30 cellular contexts compared by ENCODE assay signal in the genomic region with DNA sequence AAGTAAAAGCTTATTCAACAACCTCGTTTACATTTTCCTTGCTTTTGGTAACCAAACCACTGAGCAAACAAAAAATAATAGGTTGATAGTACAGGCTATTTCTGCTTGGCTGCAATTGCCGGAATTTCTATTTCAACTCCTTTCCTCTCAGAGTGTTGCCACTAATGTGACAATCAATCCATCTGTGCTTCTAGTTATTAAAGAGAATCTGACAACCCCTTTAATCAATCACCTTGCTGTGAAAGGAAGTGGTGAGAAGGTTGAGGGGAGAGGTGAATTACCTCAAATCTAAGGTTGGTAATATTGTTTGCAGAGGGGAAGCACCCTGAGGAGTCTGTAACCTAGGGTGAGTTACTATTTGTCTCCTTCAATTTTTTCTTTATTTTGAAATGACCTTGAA.
"Had no signal": no experiment of that assay in that cellular context is flagged by ENCODE, and none has a peak within 500 bp of the region (broad histone marks: within the 10 kb centered on the region; RNA-seq: fewer than 3 reads in every experiment).

No MANE protein-coding gene starts in this region.

- H3K36me3 Mint-ChIP-seq: activated naive CD8-positive, alpha-beta T cell had no signal

- H3K27ac ChIP-seq: brain microvascular endothelial cell, esophagus muscularis mucosa, foreskin keratinocyte, gastrocnemius medialis, heart left ventricle, VCaP had no signal

- H3K27ac Mint-ChIP-seq: activated CD8-positive, alpha-beta T cell treated with anti-CD3 and anti-CD28 coated beads for 36 hours; activated naive CD8-positive, alpha-beta T cell; activated T-helper 17 cell treated with anti-CD3 and anti-CD28 coated beads, Interleukin-2, amount 50 U/mL, for 72 hours; effector memory CD8-positive, alpha-beta T cell; WTC11 had no signal

- H3K27me3 Mint-ChIP-seq: activated CD8-positive, alpha-beta T cell treated with anti-CD3 and anti-CD28 coated beads for 36 hours; activated naive CD8-positive, alpha-beta T cell; activated T-helper 17 cell treated with anti-CD3 and anti-CD28 coated beads, Interleukin-2, amount 50 U/mL, for 72 hours; effector memory CD8-positive, alpha-beta T cell had no signal

- H3K4me1 Mint-ChIP-seq: activated T-helper 17 cell treated with anti-CD3 and anti-CD28 coated beads, Interleukin-2, amount 50 U/mL, for 72 hours had no signal

- H3K27me3 ChIP-seq: brain microvascular endothelial cell, esophagus muscularis mucosa, foreskin keratinocyte, gastrocnemius medialis, heart left ventricle had no signal

- ATAC-seq: activated CD8-positive, alpha-beta T cell treated with anti-CD3 and anti-CD28 coated beads for 36 hours; activated T-cell treated with anti-CD3 and anti-CD28 coated beads, Interleukin-2, amount 50 U/mL, for 4 hours; activated T-helper 17 cell treated with anti-CD3 and anti-CD28 coated beads, Interleukin-2, amount 50 U/mL, for 72 hours; effector memory CD8-positive, alpha-beta T cell; foreskin keratinocyte; gastrocnemius medialis; heart left ventricle; WTC11 had no signal

- H3K9me3 ChIP-seq: gastrocnemius medialis had no signal

- H3K36me3 ChIP-seq: brain microvascular endothelial cell, esophagus muscularis mucosa, gastrocnemius medialis, heart left ventricle had no signal

- H3K4me3 Mint-ChIP-seq: activated CD8-positive, alpha-beta T cell treated with anti-CD3 and anti-CD28 coated beads for 36 hours; activated naive CD8-positive, alpha-beta T cell; activated T-cell treated with anti-CD3 and anti-CD28 coated beads, Interleukin-2, amount 50 U/mL, for 4 hours; activated T-helper 17 cell treated with anti-CD3 and anti-CD28 coated beads, Interleukin-2, amount 50 U/mL, for 72 hours; effector memory CD8-positive, alpha-beta T cell; WTC11 had no signal

- DNase-seq: activated CD4-positive, alpha-beta T cell treated with anti-CD3 and anti-CD28 coated beads for 1 hour; activated CD4-positive, alpha-beta T cell treated with anti-CD3 and anti-CD28 coated beads for 4 hours; activated CD4-positive, alpha-beta T cell treated with anti-CD3 and anti-CD28 coated beads, Interleukin-2, amount 50 U/mL, for 1 hour; activated CD4-positive, alpha-beta T cell treated with anti-CD3 and anti-CD28 coated beads, Interleukin-2, amount 50 U/mL, for 48 hours; activated CD8-positive, alpha-beta memory T cell treated with anti-CD3 and anti-CD28 coated beads for 24 hours; activated CD8-positive, alpha-beta T cell treated with anti-CD3 and anti-CD28 coated beads for 36 hours; activated effector memory CD4-positive, alpha-beta T cell treated with Interleukin-2 at 50 U/mL for 16 hours; activated gamma-delta T cell treated with Interleukin-2 at 50 U/mL for 16 hours; activated naive CD4-positive, alpha-beta T cell treated with anti-CD3 and anti-CD28 coated beads, Interleukin-2, amount 50 U/mL, for 16 hours; activated naive CD4-positive, alpha-beta T cell treated with Interleukin-2 at 50 U/mL for 16 hours; activated T-cell treated with anti-CD3 and anti-CD28 coated beads, Interleukin-2, amount 50 U/mL, for 4 hours; amniotic stem cell; anterior cingulate cortex; brain microvascular endothelial cell; caudate nucleus; cortex of kidney; dermis blood vessel endothelial cell; effector CD4-positive, alpha-beta T cell; effector memory CD8-positive, alpha-beta T cell; erythroblast; foreskin keratinocyte; gastrocnemius medialis; glutamatergic neuron; heart left ventricle; T-helper 2 cell had no signal

- H3K4me1 ChIP-seq: esophagus muscularis mucosa, foreskin keratinocyte, gastrocnemius medialis, heart left ventricle had no signal

- H3K4me3 ChIP-seq: esophagus muscularis mucosa, gastrocnemius medialis, heart left ventricle had no signal
